ENCODE assay signal across 17 cellular contexts in genomic region chr19:8631425-8631819, GRCh38. TPM values are rescaled to one million over a fixed set of nuclear protein-coding genes. Genes with fewer than 3 reads are reported as not detected.
DNase-seq lines count a peak whose midpoint lies in the region; ATAC-seq, FAIRE-seq and TF ChIP-seq lines count a peak whose summit lies in the region.
"Had no signal": no experiment of that assay in that cellular context is flagged by ENCODE, and none has a peak within 500 bp of the region (broad histone marks: within the 10 kb centered on the region; RNA-seq: fewer than 3 reads in every experiment).

No MANE protein-coding gene starts in this region.

- H3K4me1 Mint-ChIP-seq in nephron, result peaks cover 9% of the 10 kb centered on the region
- H3K4me1 Mint-ChIP-seq: activated CD4-positive, alpha-beta T cell treated with anti-CD3 and anti-CD28 coated beads, Interleukin-2, amount 10 ng/mL, durations not matched to agents 7 days and 5 days had no signal

- peak; percentile 65 for FAIRE-seq in endometrium (lab: Jason Lieb, UNC)
- FAIRE-seq: endothelial cell of umbilical vein had no signal

- TF ChIP-seq CTCF in right atrium auricular region (IDR thresholded peaks at IDR 0.05) (no peak), nephron (IDR thresholded peaks at IDR 0.05; ENCODE audit: unreplicated experiment in 3 of 3) (no peak)

- DNase-seq in right cardiac atrium (peak; percentile 36 to 86 (median 64)), right atrium auricular region (ENCODE audit: low spot score) (no peak), LoVo (ENCODE audit: low spot score) (no peak), SHP77 (lab: John Stamatoyannopoulos, UW) (no peak), NCI-H2029 treated with DMSO at 0.1 percent for 48 hours (lab: John Stamatoyannopoulos, UW) (no peak)
- DNase-seq: activated CD4-positive, alpha-beta T cell treated with anti-CD3 and anti-CD28 coated beads, Interleukin-2, amount 10 ng/mL, durations not matched to agents 7 days and 5 days; activated gamma-delta T cell treated with Interleukin-2 at 50 U/mL for 16 hours; HCEC 1CT; immature natural killer cell; NCI-H510A; SK-N-SH; trophoblast cell had no signal

- H3K4me1 ChIP-seq in right cardiac atrium (ENCODE audit: control insufficient read depth, insufficient read depth, low read length) (no peaks in the 10 kb centered on the region), right atrium auricular region (no peaks in the 10 kb centered on the region)

- H3K27ac ChIP-seq in right cardiac atrium (ENCODE audit: low read length) (no peak overlapping the region), right atrium auricular region (no peak overlapping the region)
- H3K27ac ChIP-seq: ovary had no signal

- H3K27ac Mint-ChIP-seq in nephron, result peak overlapping the region; percentile 31 to 63 (median 40)

- H3K9me3 ChIP-seq in right cardiac atrium (ENCODE audit: control insufficient read depth, low read length) (no peaks in the 10 kb centered on the region), right atrium auricular region (peaks cover 0 to 27% of the 10 kb centered on the region in 2 donors)
- H3K9me3 ChIP-seq: ovary, SK-N-SH had no signal

- intact Hi-C loops in right cardiac atrium (cut with DNase I), result no loop called here

- H3K4me3 ChIP-seq in right cardiac atrium (ENCODE audit: low read length) (no peak overlapping the region), right atrium auricular region (no peak overlapping the region)
- H3K4me3 ChIP-seq: ovary had no signal

- peak; percentile 46 to 63 for ATAC-seq in right cardiac atrium
- no peak for ATAC-seq in GM21737 (IDR thresholded peaks at IDR 0.05; ENCODE audit: unreplicated experiment)

- no peaks in the 10 kb centered on the region for H3K27me3 ChIP-seq in right cardiac atrium (ENCODE audit: control insufficient read depth, insufficient read depth)
- H3K27me3 ChIP-seq in right atrium auricular region, result no peaks in the 10 kb centered on the region
- H3K27me3 ChIP-seq: ovary had no signal

- H3K27me3 Mint-ChIP-seq in nephron (ENCODE audit: low read depth), result peaks cover 11% of the 10 kb centered on the region
- H3K27me3 Mint-ChIP-seq: activated CD4-positive, alpha-beta T cell treated with anti-CD3 and anti-CD28 coated beads, Interleukin-2, amount 10 ng/mL, durations not matched to agents 7 days and 5 days had no signal

- no peak overlapping the region for H3K4me3 Mint-ChIP-seq in nephron
- H3K4me3 Mint-ChIP-seq: activated CD4-positive, alpha-beta T cell treated with anti-CD3 and anti-CD28 coated beads, Interleukin-2, amount 10 ng/mL, durations not matched to agents 7 days and 5 days; immature natural killer cell had no signal

- 25% methylated on average over 11 of the region's 11 CpGs for WGBS in right cardiac atrium

- H3K36me3 ChIP-seq in right atrium auricular region, result no peaks in the 10 kb centered on the region
- H3K36me3 ChIP-seq: ovary had no signal

- no peaks in the 10 kb centered on the region for H3K36me3 Mint-ChIP-seq in nephron (ENCODE audit: low read depth)
- H3K36me3 Mint-ChIP-seq: immature natural killer cell had no signal

- H3K9me3 Mint-ChIP-seq in nephron, result peaks cover 7% of the 10 kb centered on the region
- H3K9me3 Mint-ChIP-seq: activated CD4-positive, alpha-beta T cell treated with anti-CD3 and anti-CD28 coated beads, Interleukin-2, amount 10 ng/mL, durations not matched to agents 7 days and 5 days; immature natural killer cell had no signal

RNA-seq across cellular contexts. Expression of gene NFILZ, which starts 1.0 kb away (rescaled TPM):
- total RNA-seq in right cardiac atrium (not detected), right atrium auricular region (not detected)
- polyA plus RNA-seq in right cardiac atrium, result not detected
- total RNA-seq: activated CD4-positive, alpha-beta T cell treated with anti-CD3 and anti-CD28 coated beads, Interleukin-2, amount 10 ng/mL, durations not matched to agents 7 days and 5 days; endothelial cell of umbilical vein; ovary had no signal
- polyA plus RNA-seq: endothelial cell of umbilical vein, immature natural killer cell, ovary, SK-N-SH had no signal

RNA-seq across cellular contexts. Expression of gene ADAMTS10, which starts 20.9 kb away (rescaled TPM):
- total RNA-seq in right cardiac atrium, result 10 to 100 TPM; 16.1 to 29.3 (median 22.0) TPM
- polyA plus RNA-seq in right cardiac atrium, result 18.1 TPM
- total RNA-seq in right atrium auricular region, result 10 to 100 TPM; 13.1 to 14.9 TPM

RNA-seq across cellular contexts. Expression of gene MYO1F, which starts 54.2 kb away (rescaled TPM):
- total RNA-seq in right cardiac atrium (10 to 100 TPM; 11.3 to 23.2 (median 15.3) TPM), right atrium auricular region (10 to 100 TPM in 1 of 2 donors, 1 to 10 TPM in 1; 4.4 to 10.8 TPM)
- 9.3 TPM for polyA plus RNA-seq in right cardiac atrium

Comparison
In these comparisons a context has a peak if more than half of its experiments do, and no peak if none do; other contexts are left out.
1. DNase-seq: peak in right cardiac atrium (3 of 3); none in right atrium auricular region (single experiment), LoVo (single experiment), SHP77 (0 of 2) and NCI-H2029 treated with DMSO at 0.1 percent for 48 hours (single experiment).